In genomic region chr3:20041197-20041780, GRCh38 we compare ENCODE assay signal across 1 cellular context.
TF ChIP-seq lines count a peak whose summit lies in the region.

No MANE protein-coding gene starts in this region.

TF ChIP-seq in K562, 482 proteins besides CTCF, POLR2A, EP300 and RAD21 (continued from another document and continues in another):
- TF ChIP-seq PREB (CRISPR knock-in tag; IDR thresholded peaks at IDR 0.05) = no peak
- TF ChIP-seq RAD51 (IDR thresholded peaks at IDR 0.05; ENCODE audit: borderline replicate concordance, low read depth) = no peak
- peak; percentile 52; the same call in 1 of the 2 replicates for TF ChIP-seq L3MBTL2 (IDR thresholded peaks at IDR 0.05)
- no peak for TF ChIP-seq GTF2F1 (IDR thresholded peaks at IDR 0.05; ENCODE audit: low read depth, low read length)
- peak; percentile 100 for TF ChIP-seq TGIF2 (CRISPR knock-in tag; IDR thresholded peaks at IDR 0.05)
- TF ChIP-seq, protein P1, sequence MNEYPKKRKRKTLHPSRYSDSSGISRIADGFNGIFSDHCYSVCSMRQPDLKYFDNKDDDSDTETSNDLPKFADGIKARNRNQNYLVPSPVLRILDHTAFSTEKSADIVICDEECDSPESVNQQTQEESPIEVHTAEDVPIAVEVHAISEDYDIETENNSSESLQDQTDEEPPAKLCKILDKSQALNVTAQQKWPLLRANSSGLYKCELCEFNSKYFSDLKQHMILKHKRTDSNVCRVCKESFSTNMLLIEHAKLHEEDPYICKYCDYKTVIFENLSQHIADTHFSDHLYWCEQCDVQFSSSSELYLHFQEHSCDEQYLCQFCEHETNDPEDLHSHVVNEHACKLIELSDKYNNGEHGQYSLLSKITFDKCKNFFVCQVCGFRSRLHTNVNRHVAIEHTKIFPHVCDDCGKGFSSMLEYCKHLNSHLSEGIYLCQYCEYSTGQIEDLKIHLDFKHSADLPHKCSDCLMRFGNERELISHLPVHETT (CRISPR knock-in tag; conservative IDR thresholded peaks at IDR 0.05 in 1 of 2, IDR thresholded peaks at IDR 0.05 in 1 of 2) = no peak
- no peak for TF ChIP-seq ZNF311 (CRISPR knock-in tag; IDR thresholded peaks at IDR 0.05)
- no peak for TF ChIP-seq ETV6 (IDR thresholded peaks at IDR 0.05; ENCODE audit: borderline replicate concordance in 1 of 2, low read depth in 2 of 2, low read length in 1 of 2)
- no peak for TF ChIP-seq ETV6 (CRISPR knock-in tag; IDR thresholded peaks at IDR 0.05; ENCODE audit: borderline replicate concordance)
- TF ChIP-seq ZNF174 (CRISPR knock-in tag; IDR thresholded peaks at IDR 0.05) = no peak
- TF ChIP-seq RFX7 (CRISPR knock-in tag; IDR thresholded peaks at IDR 0.05) = no peak
- no peak for TF ChIP-seq PHB (CRISPR knock-in tag; IDR thresholded peaks at IDR 0.05)
- TF ChIP-seq POU5F1 (IDR thresholded peaks at IDR 0.05; ENCODE audit: borderline replicate concordance, low read depth, low read length, partially characterized antibody) = no peak
- no peak for TF ChIP-seq ZNF431 (CRISPR knock-in tag; IDR thresholded peaks at IDR 0.05)
- peak; percentile 98 for TF ChIP-seq DACH1 (IDR thresholded peaks at IDR 0.05; ENCODE audit: partially characterized antibody)
- TF ChIP-seq CEBPB (tag; IDR thresholded peaks at IDR 0.05) = no peak
- TF ChIP-seq STAT5B (CRISPR knock-in tag; IDR thresholded peaks at IDR 0.05) = no peak
- no peak for TF ChIP-seq POLR3G (IDR thresholded peaks at IDR 0.05; ENCODE audit: extremely low read depth, insufficient read length, insufficient replicate concordance)
- TF ChIP-seq, protein P2, sequence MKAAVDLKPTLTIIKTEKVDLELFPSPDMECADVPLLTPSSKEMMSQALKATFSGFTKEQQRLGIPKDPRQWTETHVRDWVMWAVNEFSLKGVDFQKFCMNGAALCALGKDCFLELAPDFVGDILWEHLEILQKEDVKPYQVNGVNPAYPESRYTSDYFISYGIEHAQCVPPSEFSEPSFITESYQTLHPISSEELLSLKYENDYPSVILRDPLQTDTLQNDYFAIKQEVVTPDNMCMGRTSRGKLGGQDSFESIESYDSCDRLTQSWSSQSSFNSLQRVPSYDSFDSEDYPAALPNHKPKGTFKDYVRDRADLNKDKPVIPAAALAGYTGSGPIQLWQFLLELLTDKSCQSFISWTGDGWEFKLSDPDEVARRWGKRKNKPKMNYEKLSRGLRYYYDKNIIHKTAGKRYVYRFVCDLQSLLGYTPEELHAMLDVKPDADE (conservative IDR thresholded peaks at IDR 0.05; ENCODE audit: control insufficient read depth, low read depth, low read length) = peak; percentile 97
- TF ChIP-seq SETDB1 (IDR thresholded peaks at IDR 0.05; ENCODE audit: low read length) = no peak
- no peak for TF ChIP-seq ESRRB (CRISPR knock-in tag; IDR thresholded peaks at IDR 0.05; ENCODE audit: borderline replicate concordance)
- TF ChIP-seq CHD4 (IDR thresholded peaks at IDR 0.05; ENCODE audit: insufficient read depth, insufficient replicate concordance, low read depth, low read length, poor library complexity, severe bottlenecking) = no peak
- TF ChIP-seq KLF13 (tag; IDR thresholded peaks at IDR 0.05; ENCODE audit: borderline replicate concordance, low read depth) = peak; percentile 89; the same call in 1 of the 2 replicates
- no peak for TF ChIP-seq ZNF707 (CRISPR knock-in tag; conservative IDR thresholded peaks at IDR 0.05)
- TF ChIP-seq PML (IDR thresholded peaks at IDR 0.05; ENCODE audit: low read length) = no peak
- TF ChIP-seq U2AF2 (optimal IDR thresholded peaks at IDR 0.05; ENCODE audit: low read depth, low read length) = no peak
- no peak for TF ChIP-seq HNRNPL (IDR thresholded peaks at IDR 0.05; ENCODE audit: low read depth, low read length)
- TF ChIP-seq DPF2 (IDR thresholded peaks at IDR 0.05) = no peak
- no peak for TF ChIP-seq RNF2 (IDR thresholded peaks at IDR 0.05)
- no peak for TF ChIP-seq MIER1 (IDR thresholded peaks at IDR 0.05; ENCODE audit: low read depth)
- 0 out of 2 replicates have a peak, but pooled peaks have one; percentile 13 for TF ChIP-seq CHD2 (IDR thresholded peaks at IDR 0.05; ENCODE audit: low read depth, low read length)
- TF ChIP-seq SIN3B (IDR thresholded peaks at IDR 0.05; ENCODE audit: low read depth) = no peak
- TF ChIP-seq ELF1 (tag; IDR thresholded peaks at IDR 0.05) = peak; percentile 10; the same call in 1 of the 2 replicates
- no peak for TF ChIP-seq MCM5 (IDR thresholded peaks at IDR 0.05; ENCODE audit: low read depth)
- no peak for TF ChIP-seq NFYB (IDR thresholded peaks at IDR 0.05; ENCODE audit: extremely low read depth, insufficient read length)
- no peak for TF ChIP-seq ZNF280B (CRISPR knock-in tag; IDR thresholded peaks at IDR 0.05)
- TF ChIP-seq, protein P3, sequence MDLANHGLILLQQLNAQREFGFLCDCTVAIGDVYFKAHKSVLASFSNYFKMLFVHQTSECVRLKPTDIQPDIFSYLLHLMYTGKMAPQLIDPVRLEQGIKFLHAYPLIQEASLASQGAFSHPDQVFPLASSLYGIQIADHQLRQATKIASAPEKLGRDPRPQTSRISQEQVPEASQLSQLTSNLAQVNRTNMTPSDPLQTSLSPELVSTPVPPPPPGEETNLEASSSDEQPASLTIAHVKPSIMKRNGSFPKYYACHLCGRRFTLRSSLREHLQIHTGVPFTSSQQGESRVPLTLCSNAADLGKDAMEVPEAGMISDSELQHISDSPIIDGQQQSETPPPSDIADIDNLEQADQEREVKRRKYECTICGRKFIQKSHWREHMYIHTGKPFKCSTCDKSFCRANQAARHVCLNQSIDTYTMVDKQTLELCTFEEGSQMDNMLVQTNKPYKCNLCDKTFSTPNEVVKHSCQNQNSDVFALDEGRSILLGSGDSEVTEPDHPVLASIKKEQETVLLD (IDR thresholded peaks at IDR 0.05) = no peak
- no peak for TF ChIP-seq BRF2 (IDR thresholded peaks at IDR 0.05; ENCODE audit: borderline replicate concordance, insufficient read depth, insufficient read length)
- TF ChIP-seq, protein P4, sequence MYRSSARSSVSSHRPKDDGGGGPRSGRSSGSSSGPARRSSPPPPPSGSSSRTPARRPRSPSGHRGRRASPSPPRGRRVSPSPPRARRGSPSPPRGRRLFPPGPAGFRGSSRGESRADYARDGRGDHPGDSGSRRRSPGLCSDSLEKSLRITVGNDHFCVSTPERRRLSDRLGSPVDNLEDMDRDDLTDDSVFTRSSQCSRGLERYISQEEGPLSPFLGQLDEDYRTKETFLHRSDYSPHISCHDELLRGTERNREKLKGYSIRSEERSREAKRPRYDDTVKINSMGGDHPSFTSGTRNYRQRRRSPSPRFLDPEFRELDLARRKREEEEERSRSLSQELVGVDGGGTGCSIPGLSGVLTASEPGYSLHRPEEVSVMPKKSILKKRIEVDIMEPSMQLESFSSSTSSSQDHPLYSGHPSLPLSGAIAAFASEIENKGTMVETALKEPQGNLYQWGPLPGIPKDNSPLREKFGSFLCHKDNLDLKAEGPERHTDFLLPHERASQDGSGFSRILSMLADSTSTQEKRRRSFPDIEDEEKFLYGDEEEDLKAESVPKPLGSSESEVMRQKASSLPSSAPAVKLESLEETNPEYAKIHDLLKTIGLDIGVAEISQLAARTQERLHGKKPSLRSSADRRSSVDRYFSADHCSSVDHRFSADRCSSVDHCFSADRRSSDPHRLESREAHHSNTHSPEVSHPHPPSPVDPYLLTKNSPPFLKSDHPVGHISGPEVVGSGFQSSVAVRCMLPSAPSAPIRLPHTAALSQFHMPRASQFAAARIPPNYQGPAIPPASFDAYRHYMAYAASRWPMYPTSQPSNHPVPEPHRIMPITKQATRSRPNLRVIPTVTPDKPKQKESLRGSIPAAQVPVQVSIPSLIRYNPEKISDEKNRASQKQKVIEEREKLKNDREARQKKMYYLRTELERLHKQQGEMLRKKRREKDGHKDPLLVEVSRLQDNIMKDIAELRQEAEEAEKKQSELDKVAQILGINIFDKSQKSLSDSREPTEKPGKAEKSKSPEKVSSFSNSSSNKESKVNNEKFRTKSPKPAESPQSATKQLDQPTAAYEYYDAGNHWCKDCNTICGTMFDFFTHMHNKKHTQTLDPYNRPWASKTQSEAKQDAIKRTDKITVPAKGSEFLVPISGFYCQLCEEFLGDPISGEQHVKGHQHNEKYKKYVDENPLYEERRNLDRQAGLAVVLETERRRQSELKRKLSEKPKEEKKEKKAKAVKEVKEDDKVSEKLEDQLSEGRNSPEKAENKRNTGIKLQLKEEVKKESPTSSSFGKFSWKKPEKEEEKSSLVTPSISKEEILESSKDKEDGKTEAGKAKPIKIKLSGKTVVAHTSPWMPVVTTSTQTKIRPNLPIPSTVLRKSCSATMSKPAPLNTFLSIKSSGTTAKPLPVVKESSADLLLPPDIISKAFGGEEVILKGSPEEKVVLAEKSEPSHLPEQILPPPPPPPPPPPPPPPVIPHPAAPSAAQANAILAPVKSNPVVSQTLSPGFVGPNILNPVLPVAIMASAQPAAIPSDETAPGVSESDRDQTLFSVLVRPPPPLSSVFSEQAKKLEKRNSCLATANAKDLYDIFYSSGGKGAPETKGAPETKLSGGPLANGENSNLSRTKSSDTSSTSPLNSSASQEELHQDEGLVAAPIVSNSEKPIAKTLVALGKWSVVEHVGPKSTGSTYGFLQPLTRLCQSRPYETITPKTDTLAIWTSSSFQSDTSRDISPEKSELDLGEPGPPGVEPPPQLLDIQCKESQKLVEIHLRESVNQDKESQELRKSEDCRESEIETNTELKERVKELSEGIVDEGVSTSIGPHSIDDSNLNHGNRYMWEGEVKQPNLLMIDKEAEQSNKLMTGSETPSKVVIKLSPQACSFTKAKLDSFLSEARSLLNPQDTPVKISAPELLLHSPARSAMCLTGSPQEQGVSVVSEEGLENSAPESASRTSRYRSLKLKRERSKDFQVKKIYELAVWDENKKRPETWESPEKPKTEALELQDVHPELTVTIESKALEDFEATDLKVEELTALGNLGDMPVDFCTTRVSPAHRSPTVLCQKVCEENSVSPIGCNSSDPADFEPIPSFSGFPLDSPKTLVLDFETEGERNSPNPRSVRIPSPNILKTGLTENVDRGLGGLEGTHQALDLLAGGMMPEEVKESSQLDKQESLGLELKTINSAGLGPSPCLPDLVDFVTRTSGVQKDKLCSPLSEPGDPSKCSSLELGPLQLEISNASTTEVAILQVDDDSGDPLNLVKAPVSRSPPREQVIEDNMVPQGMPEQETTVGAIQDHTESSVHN (IDR thresholded peaks at IDR 0.05; ENCODE audit: borderline replicate concordance in 1 of 2, low read depth in 1 of 2) = peak in 1 of 2 experiments; percentile 96; a peak in 2 of 4 replicates
- TF ChIP-seq ARID1B (IDR thresholded peaks at IDR 0.05) = peak; percentile 29; the same call in 1 of the 2 replicates
- TF ChIP-seq POLR3A (IDR thresholded peaks at IDR 0.05; ENCODE audit: borderline replicate concordance, extremely low read depth, insufficient read depth, insufficient read length) = no peak
- TF ChIP-seq ZNF436 (CRISPR knock-in tag; IDR thresholded peaks at IDR 0.05) = no peak
- no peak for TF ChIP-seq NFE2L1 (tag; IDR thresholded peaks at IDR 0.05; ENCODE audit: borderline replicate concordance, low read depth)
- no peak for TF ChIP-seq ZBTB17 (CRISPR knock-in tag; IDR thresholded peaks at IDR 0.05)
- TF ChIP-seq, protein P5, sequence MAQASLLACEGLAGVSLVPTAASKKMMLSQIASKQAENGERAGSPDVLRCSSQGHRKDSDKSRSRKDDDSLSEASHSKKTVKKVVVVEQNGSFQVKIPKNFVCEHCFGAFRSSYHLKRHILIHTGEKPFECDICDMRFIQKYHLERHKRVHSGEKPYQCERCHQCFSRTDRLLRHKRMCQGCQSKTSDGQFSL (CRISPR knock-in tag; IDR thresholded peaks at IDR 0.05) = no peak
- TF ChIP-seq, protein P5 (tag; IDR thresholded peaks at IDR 0.05) = no peak
- TF ChIP-seq ETS2 (tag; IDR thresholded peaks at IDR 0.05; ENCODE audit: borderline replicate concordance, poor library complexity, severe bottlenecking) = no peak
- no peak for TF ChIP-seq BRF1 (IDR thresholded peaks at IDR 0.05; ENCODE audit: borderline replicate concordance, extremely low read depth, insufficient read length)
- TF ChIP-seq BCL6 (CRISPR knock-in tag; IDR thresholded peaks at IDR 0.05) = no peak
- TF ChIP-seq ZNF780A (CRISPR knock-in tag; IDR thresholded peaks at IDR 0.05) = no peak
- no peak for TF ChIP-seq ZNF140 (CRISPR knock-in tag; IDR thresholded peaks at IDR 0.05)
- no peak for TF ChIP-seq ZSCAN32 (CRISPR knock-in tag; IDR thresholded peaks at IDR 0.05)
- no peak for TF ChIP-seq NR2C1 (IDR thresholded peaks at IDR 0.05)
- TF ChIP-seq NR2C1 (tag; IDR thresholded peaks at IDR 0.05) = no peak
